7 cellular contexts compared by ENCODE assay signal in genomic region chr7:156619488-156620245, GRCh38. TPM values are rescaled to one million over a fixed set of nuclear protein-coding genes. Genes with fewer than 3 reads are reported as not detected.
DNase-seq lines count a peak whose midpoint lies in the region; ATAC-seq, FAIRE-seq and TF ChIP-seq lines count a peak whose summit lies in the region.
"Not testable (repeated sequence)": the region's sequence is repeated elsewhere in the genome, so short reads cannot be mapped to it uniquely, and the experiment has no call there.

No MANE protein-coding gene starts in this region.

- not testable (repeated sequence) for H3K79me2 ChIP-seq in H9 (ENCODE audit: insufficient read depth, low read length); H1 (ENCODE audit: control insufficient read depth in 1 of 2, insufficient read depth in 2 of 2, low read length in 2 of 2); mesendoderm (ENCODE audit: control insufficient read depth, insufficient read depth, low read length)

- not testable (repeated sequence) for H3K4me2 ChIP-seq in H9 (ENCODE audit: insufficient read depth, insufficient read length, low read length); mesendoderm (ENCODE audit: low read length)
- H3K4me2 ChIP-seq in H1 (ENCODE audit: insufficient read depth in 1 of 2, low read depth in 2 of 2, low read length in 2 of 2), result peak overlapping the region; percentile 36 to 42

- H3K4me3 ChIP-seq in HUES6 (ENCODE audit: low read depth, low read length); H1 (ENCODE audit: extremely low read depth in 1 of 4, insufficient read depth in 2 of 4, low read depth in 3 of 4, low read length in 4 of 4); mesendoderm (ENCODE audit: low read length): not testable (repeated sequence)
- H3K4me3 ChIP-seq in iPS-20b (ENCODE audit: low read length), result peak overlapping the region; percentile 13; the same call in 1 of the 2 replicates

- not testable (repeated sequence) for TF ChIP-seq POLR2A in H1 (IDR thresholded peaks at IDR 0.05; ENCODE audit: control extremely low read depth in 1 of 2, low read depth in 2 of 2, low read length in 2 of 2)

- not testable (repeated sequence) for H3T11ph ChIP-seq in H9 (ENCODE audit: low read length)

- not testable (repeated sequence) for H4K5ac ChIP-seq in H9 (ENCODE audit: insufficient read length, low read depth, low read length); mesendoderm (ENCODE audit: low read length)
- peak overlapping the region; percentile 51 for H4K5ac ChIP-seq in H1 (ENCODE audit: insufficient read length, low read depth, low read length)

- H3K36me3 Mint-ChIP-seq in H9 (ENCODE audit: insufficient read depth in 1 of 3, low read depth in 3 of 3), result peaks cover 5 to 14% (median 7%) of the 10 kb centered on the region in 3 experiments; a peak in 6 of 7 replicates
- peaks cover 11% of the 10 kb centered on the region for H3K36me3 Mint-ChIP-seq in WTC11

- H3K4me3 Mint-ChIP-seq in H9 (0 out of 5 replicates have a peak overlapping the region, but pooled peaks of 1 of the 2 experiments have one; percentile 36), WTC11 (peak overlapping the region; percentile 18; the same call in 1 of the 2 replicates)

- H3K56ac ChIP-seq in H9 (ENCODE audit: insufficient read length, low read depth, low read length); H1 (replicated peaks; ENCODE audit: insufficient read length, low read depth, low read length); mesendoderm (ENCODE audit: low read length): not testable (repeated sequence)

- peak; percentile 24 for FAIRE-seq in H1 (lab: Jason Lieb, UNC)

- not testable (repeated sequence) for H2AK5ac ChIP-seq in H9 (ENCODE audit: insufficient read length, low read length); H1 (ENCODE audit: low read depth, low read length); mesendoderm (ENCODE audit: low read length)

- not testable (repeated sequence) for H3K9ac ChIP-seq in H9 (ENCODE audit: extremely low read depth, insufficient read length, low read length); HUES6 (ENCODE audit: low read length); H1 (replicated peaks in 1 of 4; ENCODE audit: extremely low read depth in 1 of 4, low read depth in 3 of 4, low read length in 3 of 4); mesendoderm (ENCODE audit: low read length)
- H3K9ac ChIP-seq in iPS-20b (ENCODE audit: low read depth, low read length), result peak overlapping the region; percentile 59; the same call in 1 of the 2 replicates

- H3K4me1 ChIP-seq in H9 (ENCODE audit: insufficient read depth, low read length), result peaks cover 11% of the 10 kb centered on the region; the same call in 1 of the 2 replicates
- H3K4me1 ChIP-seq in HUES6 (ENCODE audit: control insufficient read depth, insufficient read depth, low read length), result peaks cover 29% of the 10 kb centered on the region
- H3K4me1 ChIP-seq in H1 (replicated peaks in 1 of 4; ENCODE audit: control insufficient read depth in 3 of 4, insufficient read depth in 4 of 4, low read length in 3 of 4), result peaks cover 7 to 15% (median 14%) of the 10 kb centered on the region in 4 experiments
- H3K4me1 ChIP-seq in iPS-20b (ENCODE audit: insufficient read depth, low read length), result peaks cover 13% of the 10 kb centered on the region; the same call in 1 of the 2 replicates
- not testable (repeated sequence) for H3K4me1 ChIP-seq in mesendoderm (ENCODE audit: control insufficient read depth, low read depth, low read length)

- not testable (repeated sequence) for TF ChIP-seq EP300 in H1 (IDR thresholded peaks at IDR 0.05; ENCODE audit: borderline replicate concordance in 1 of 2, low read depth in 2 of 2, low read length in 2 of 2)

- not testable (repeated sequence) for H2AFZ ChIP-seq in H9 (ENCODE audit: low read length); H1 (ENCODE audit: low read length)

- H3K18ac ChIP-seq in H9 (ENCODE audit: insufficient read length, low read depth, low read length), result peak overlapping the region; percentile 15
- peak overlapping the region; percentile 62 for H3K18ac ChIP-seq in H1 (ENCODE audit: extremely low read depth, low read length)
- H3K18ac ChIP-seq in mesendoderm (ENCODE audit: low read length), result not testable (repeated sequence)

- H3K23me2 ChIP-seq in H9 (ENCODE audit: insufficient read length, low read depth, low read length, poor library complexity, severe bottlenecking); H1 (ENCODE audit: low read depth, low read length): not testable (repeated sequence)

- peak overlapping the region; percentile 30 for H2BK120ac ChIP-seq in H9 (ENCODE audit: low read depth, low read length, poor library complexity, severe bottlenecking)
- H2BK120ac ChIP-seq in H1 (replicated peaks; ENCODE audit: low read depth, low read length); mesendoderm (ENCODE audit: low read depth, low read length): not testable (repeated sequence)

- peaks cover 11% of the 10 kb centered on the region in 2 experiments for H3K9me3 Mint-ChIP-seq in H9
- peaks cover 12% of the 10 kb centered on the region for H3K9me3 Mint-ChIP-seq in WTC11

- H3K27me3 ChIP-seq in H9 (ENCODE audit: insufficient read depth, low read length); mesendoderm (ENCODE audit: insufficient read depth, low read length, poor library complexity): not testable (repeated sequence)
- peaks cover 24% of the 10 kb centered on the region for H3K27me3 ChIP-seq in HUES6 (ENCODE audit: control insufficient read depth, insufficient read depth, low read length)
- H3K27me3 ChIP-seq in H1 (replicated peaks in 1 of 4; ENCODE audit: control insufficient read depth in 3 of 4, extremely low read depth in 1 of 4, insufficient read depth in 3 of 4, low read length in 3 of 4), result peaks cover 0 to 22% (median 11%) of the 10 kb centered on the region in 4 experiments; a peak in 5 of 7 replicates
- H3K27me3 ChIP-seq in iPS-20b (ENCODE audit: insufficient read depth, low read length), result peaks cover 31% of the 10 kb centered on the region

- H3K27ac ChIP-seq in H9 (ENCODE audit: insufficient read length, low read depth, low read length), result peak overlapping the region; percentile 65
- peak overlapping the region; percentile 43; the same call in 1 of the 2 replicates for H3K27ac ChIP-seq in HUES6 (ENCODE audit: low read depth, low read length)
- H3K27ac ChIP-seq in H1 (ENCODE audit: low read depth, low read length); mesendoderm (ENCODE audit: low read depth, low read length): not testable (repeated sequence)
- peak overlapping the region; percentile 38 for H3K27ac ChIP-seq in iPS-20b (ENCODE audit: low read length)

- H3K4me1 Mint-ChIP-seq in H9, result peaks cover 42 to 49% of the 10 kb centered on the region in 2 experiments
- H3K4me1 Mint-ChIP-seq in WTC11, result peaks cover 44% of the 10 kb centered on the region

- CTCF ChIA-PET in WTC11 (lab: Charles Lee) (interaction anchor here (1.0 to 2.4 kb wide), 5 partner anchors 7 to 144 kb away, joined by 3 to 6 read pairs (median 4); no protein-coding TSS in a partner anchor), H1 (lab: Charles Lee; ENCODE audit: partially characterized antibody) (interaction anchor here (0.8 to 1.9 kb wide), 9 partner anchors 8 to 144 kb away, joined by 3 to 7 read pairs (median 4); no protein-coding TSS in a partner anchor)

- no CpG with 5 or more reads among the region's 12 CpGs for WGBS in H9 (ENCODE audit: extremely low coverage, insufficient read length, low lambda C conversion rate)
- WGBS in H1 (ENCODE audit: extremely low coverage in 1 of 2, insufficient coverage in 1 of 2, insufficient read length in 1 of 2, insufficient replicate concordance in 2 of 2, low coverage in 1 of 2, low lambda C conversion rate in 2 of 2, missing lambda C conversion rate in 1 of 2), 2 experiments, result 74% methylated on average over 12 of the region's 12 CpGs; no CpG with 5 or more reads in 1 of the 2 experiments
- no CpG with 5 or more reads among the region's 12 CpGs for WGBS in mesendoderm (ENCODE audit: extremely low coverage, insufficient coverage, low lambda C conversion rate)

- H4K20me1 ChIP-seq in H9 (ENCODE audit: control insufficient read depth, insufficient read depth, insufficient read length); H1 (replicated peaks in 1 of 2; ENCODE audit: control insufficient read depth in 1 of 2, insufficient read depth in 2 of 2, low read length in 2 of 2): not testable (repeated sequence)

- peak overlapping the region; percentile 38 for H4K91ac ChIP-seq in H9 (ENCODE audit: insufficient read length, low read depth, low read length)
- peak overlapping the region; percentile 7 for H4K91ac ChIP-seq in H1 (replicated peaks; ENCODE audit: insufficient read length, low read length)

- not testable (repeated sequence) for H3K4ac ChIP-seq in H9 (ENCODE audit: low read depth, low read length); mesendoderm (ENCODE audit: low read depth, low read length)
- H3K4ac ChIP-seq in H1 (replicated peaks; ENCODE audit: insufficient read length, low read depth, low read length), result peak overlapping the region; percentile 6

- not testable (repeated sequence) for H3K79me1 ChIP-seq in H9 (ENCODE audit: insufficient read depth, low read depth, low read length, poor library complexity, severe bottlenecking); H1 (ENCODE audit: low read depth, low read length); mesendoderm (ENCODE audit: low read length)

- not testable (repeated sequence) for H4K8ac ChIP-seq in H9 (replicated peaks; ENCODE audit: insufficient read length, low read depth, low read length); H1 (ENCODE audit: extremely low read depth, insufficient read depth, low read length); mesendoderm (ENCODE audit: low read depth, low read length)

- H3K9me3 ChIP-seq in H9 (ENCODE audit: control insufficient read depth, low read depth, low read length); HUES6 (ENCODE audit: control insufficient read depth, insufficient read depth, low read depth, low read length); H1 (ENCODE audit: insufficient read depth in 2 of 2, low read depth in 1 of 2, low read length in 1 of 2); iPS-20b (ENCODE audit: insufficient read depth, low read depth, low read length): not testable (repeated sequence)

- H2BK12ac ChIP-seq in H9 (ENCODE audit: insufficient read length, low read depth, low read length), result not testable (repeated sequence)
- H2BK12ac ChIP-seq in H1 (ENCODE audit: low read depth, low read length), result 0 out of 2 replicates have a peak overlapping the region, but pooled peaks have one; percentile 46

- peak; percentile 58 for ATAC-seq in WTC11

- not testable (repeated sequence) for H2BK15ac ChIP-seq in H9 (ENCODE audit: low read depth, low read length); H1 (ENCODE audit: low read length); mesendoderm (replicated peaks; ENCODE audit: low read depth)

- H2BK20ac ChIP-seq in H9 (ENCODE audit: low read depth, low read length, poor library complexity, severe bottlenecking), result not testable (repeated sequence)
- 0 out of 2 replicates have a peak overlapping the region, but pooled peaks have one; percentile 73 for H2BK20ac ChIP-seq in H1 (ENCODE audit: low read length)

- H3K27me3 Mint-ChIP-seq in H9 (ENCODE audit: low read depth), result peaks cover 34% of the 10 kb centered on the region
- peaks cover 30% of the 10 kb centered on the region for H3K27me3 Mint-ChIP-seq in WTC11 (ENCODE audit: low read depth)

- not testable (repeated sequence) for TF ChIP-seq RAD21 in H1 (IDR thresholded peaks at IDR 0.05 in 1 of 2, conservative IDR thresholded peaks at IDR 0.05 in 1 of 2; ENCODE audit: low read depth in 2 of 2, low read length in 2 of 2)

- not testable (repeated sequence) for H3K23ac ChIP-seq in H9 (ENCODE audit: insufficient read length, low read depth, low read length); H1 (ENCODE audit: insufficient read length); mesendoderm (ENCODE audit: low read length)

- not testable (repeated sequence) for H2BK5ac ChIP-seq in H9 (ENCODE audit: insufficient read length, low read length); mesendoderm (ENCODE audit: low read length)
- peak overlapping the region; percentile 67; the same call in 1 of the 2 replicates for H2BK5ac ChIP-seq in H1 (ENCODE audit: low read depth, low read length)

- TF ChIP-seq CTCF in H9 (conservative IDR thresholded peaks at IDR 0.05); WTC11 (IDR thresholded peaks at IDR 0.05); H1 (IDR thresholded peaks at IDR 0.05; ENCODE audit: control extremely low read depth in 1 of 3, insufficient read depth in 1 of 3, low read depth in 1 of 3, low read length in 3 of 3): not testable (repeated sequence)

- POLR2A ChIA-PET in WTC11 (lab: Charles Lee), result not testable (repeated sequence)
- POLR2A ChIA-PET in H1 (lab: Charles Lee; ENCODE audit: partially characterized antibody), result interaction anchor here (0.9 to 2.3 kb wide), 5 partner anchors 11 to 40 kb away, joined by 4 to 5 read pairs (median 5); no protein-coding TSS in a partner anchor

- H3K36me3 ChIP-seq in HUES6 (ENCODE audit: control insufficient read depth, insufficient read depth, low read length); H1 (ENCODE audit: control insufficient read depth in 2 of 4, insufficient read depth in 4 of 4, low read length in 3 of 4); iPS-20b (ENCODE audit: insufficient read depth, low read depth, low read length); mesendoderm (ENCODE audit: control insufficient read depth, insufficient read depth, low read length): not testable (repeated sequence)

- H3K27ac Mint-ChIP-seq in H9, result peak overlapping the region; percentile 77 to 95 (median 81)
- peak overlapping the region; percentile 88 for H3K27ac Mint-ChIP-seq in WTC11

- H3K14ac ChIP-seq in H9 (ENCODE audit: insufficient read depth, low read length); H1 (ENCODE audit: insufficient read length): not testable (repeated sequence)

- DNase-seq in ELF-1 (ENCODE audit: low read depth, low spot score) (peak; percentile 41), mesendoderm (peak; percentile 32)
- not testable (repeated sequence) for DNase-seq in H9; WTC11 (ENCODE audit: low spot score); H1 (ENCODE audit: low read depth in 1 of 2, low spot score in 2 of 2)

RNA-seq across cellular contexts. Expression of gene RNF32, which starts 20.9 kb away (rescaled TPM):
- 0.83 and 0.90 TPM in 2 replicates for total RNA-seq in H9 (2021)
- 0.55 to 1.3 TPM (median 0.61 TPM) in 3 replicates for total RNA-seq in WTC11 (2021)
- 0.67 and 1.2 TPM in 2 replicates for total RNA-seq in H1 (2021; fragmentation: NEBNext Ultra II Directional; extraction: Animal tissue kit (Norgen Biotek cat#: 25700))
- polyA plus RNA-seq in H1 (2011; rRNA removed), result 0.48 and 0.72 TPM in 2 replicates
- polyA plus RNA-seq in H1 (2011; cell fraction: cytosol; rRNA removed), result 0.97 TPM
- 1.0 TPM for polyA plus RNA-seq in H1 (2011; cell fraction: nucleus; rRNA removed)
- polyA plus RNA-seq in H1 (2012, experiment 1 of 2), result 0.56 to 1.6 TPM (median 0.93 TPM) in 4 replicates
- polyA plus RNA-seq in H1 (2012, experiment 2 of 2), result 0.42 TPM
- 1.4 TPM for polyA plus RNA-seq in H1 (2013, experiment 1 of 2)
- polyA plus RNA-seq in H1 (2013, experiment 2 of 2), result 1.6 TPM
- 0.46 and 0.57 TPM in 2 replicates for polyA minus RNA-seq in H1 (2011; rRNA and poly(A)+ RNA removed)
- not detected for polyA minus RNA-seq in H1 (2011; cell fraction: cytosol; rRNA and poly(A)+ RNA removed)
- 1.2 TPM for polyA minus RNA-seq in H1 (2011; cell fraction: nucleus; rRNA and poly(A)+ RNA removed)
- polyA plus RNA-seq in mesendoderm (2013, experiment 1 of 2), result 1.7 TPM
- 1.4 TPM for polyA plus RNA-seq in mesendoderm (2013, experiment 2 of 2)
